ENCODE assay signal across 8 cellular contexts in genomic region chr1:201481761-201482493, GRCh38. TPM values are rescaled to one million over a fixed set of nuclear protein-coding genes. Genes with fewer than 3 reads are reported as not detected.
DNase-seq lines count a peak whose midpoint lies in the region; ATAC-seq, FAIRE-seq and TF ChIP-seq lines count a peak whose summit lies in the region.

No MANE protein-coding gene starts in this region.

- intact Hi-C loops in HepG2 (cut with micrococcal nuclease; ENCODE audit: unreplicated experiment): loop anchor here (1.0 kb wide), 2 partner anchors 31 to 34 kb away; no protein-coding TSS in a partner anchor

- peak overlapping the region; percentile 58 for H2AFZ ChIP-seq in HepG2 (ENCODE audit: low read length)

- H3K27me3 ChIP-seq in BE2C (peaks cover 12% of the 10 kb centered on the region), HepG2 (ENCODE audit: control insufficient read depth in 1 of 2, insufficient read depth in 2 of 2, low read length in 2 of 2) (peaks cover 1 to 30% of the 10 kb centered on the region in 2 experiments; a peak in 3 of 5 replicates)

- no peak overlapping the region for H3K27ac ChIP-seq in HepG2 (ENCODE audit: extremely low read length, insufficient read depth, low read length)

- CTCF ChIA-PET in HepG2 (lab: Yijun Ruan, JAX; ENCODE audit: low intra/inter-chr PET ratio, low total read pairs): interaction anchor here (1.0 to 4.7 kb wide), 5 partner anchors 25 to 47 kb away, joined by 3 to 226 read pairs (median 5); partner anchors contain the start of gene CSRP1

- no peaks in the 10 kb centered on the region; the same call in 1 of the 2 replicates for H3K4me1 ChIP-seq in BE2C
- peaks cover 29% of the 10 kb centered on the region for H3K4me1 ChIP-seq in HepG2 (ENCODE audit: insufficient read depth, low read length)

- in situ Hi-C loops in HepG2 (cut with HindIII; ENCODE audit: extremely low pct_ligation_motif_present, low pct_unique_long_range_greater_than_20kb): no loop called here

- POLR2A ChIA-PET in HepG2 (lab: Yijun Ruan, JAX): interaction anchor here (1.0 to 4.5 kb wide), 7 partner anchors 13 to 34 kb away, joined by 4 to 45 read pairs (median 7); partner anchors contain the start of genes CSRP1 and PHLDA3

- FAIRE-seq in HepG2 (lab: Jason Lieb, UNC): peak; percentile 44

- DNase-seq in BE2C (peak; percentile 90), NCI-H524 (lab: John Stamatoyannopoulos, UW) (peak; percentile 61 to 78), dermis blood vessel endothelial cell (peak; percentile 90), HepG2 (ENCODE audit: low spot score) (peak; percentile 73)
- DNase-seq in activated CD4-positive, alpha-beta T cell treated with anti-CD3 and anti-CD28 coated beads, Interleukin-2, amount 50 U/mL, for 1 hour: peak; percentile 79
- peak; percentile 72 to 76 for DNase-seq in stimulated activated CD4-positive, alpha-beta T cell treated with anti-CD3 and anti-CD28 coated beads, Interleukin-4, amount 100 ng/mL, for 4 hours

- TF ChIP-seq RAD21 in HepG2 (CRISPR knock-in tag; IDR thresholded peaks at IDR 0.05): peak; percentile 99

- peak; percentile 80 for ATAC-seq in GM19043 (IDR thresholded peaks at IDR 0.05; ENCODE audit: low read depth, unreplicated experiment)
- ATAC-seq in HG03342 (IDR thresholded peaks at IDR 0.05; ENCODE audit: unreplicated experiment): peak; percentile 71
- peak; percentile 95 for ATAC-seq in HepG2

- peak overlapping the region; percentile 87 for H3K4me2 ChIP-seq in HepG2 (ENCODE audit: low read depth, low read length)

- BruUV-seq in HepG2 (replicated peaks; lab: Mats Ljungman, UMichigan): no TSS peak

- no peaks in the 10 kb centered on the region for H4K20me1 ChIP-seq in HepG2 (ENCODE audit: insufficient read depth, low read length)

- TF ChIP-seq CTCF in BE2C (IDR thresholded peaks at IDR 0.05; ENCODE audit: low read depth, low read length): peak; percentile 78
- TF ChIP-seq CTCF in HepG2 (CRISPR knock-in tag; IDR thresholded peaks at IDR 0.05): peak; percentile 97

- H3K4me3 ChIP-seq in BE2C (ENCODE audit: low read depth, low read length) (peak overlapping the region; percentile 29), HepG2 (replicated peaks in 1 of 3; ENCODE audit: insufficient read depth in 1 of 3, low read depth in 2 of 3, low read length in 3 of 3) (peak overlapping the region in 2 of 3 experiments; percentile 27 to 57; a peak in 2 of 6 replicates)

- H3K36me3 ChIP-seq in BE2C (no peaks in the 10 kb centered on the region), HepG2 (replicated peaks in 1 of 2; ENCODE audit: control insufficient read depth in 1 of 2, insufficient read depth in 2 of 2, low read length in 2 of 2) (peaks cover 6 to 8% of the 10 kb centered on the region in 2 experiments; a peak in 3 of 5 replicates)

- H3K9me3 ChIP-seq in BE2C: no peaks in the 10 kb centered on the region
- H3K9me3 ChIP-seq in HepG2 (ENCODE audit: low read length): no peaks in the 10 kb centered on the region

- TF ChIP-seq POLR2A in HepG2 (IDR thresholded peaks at IDR 0.05; ENCODE audit: insufficient read depth in 1 of 2, low read depth in 2 of 2, low read length in 2 of 2): no peak

- TF ChIP-seq EP300 in HepG2 (IDR thresholded peaks at IDR 0.05; ENCODE audit: low read depth in 2 of 2, low read length in 2 of 2) (no peak), HepG2 (CRISPR knock-in tag; IDR thresholded peaks at IDR 0.05; ENCODE audit: borderline replicate concordance) (no peak)

- no peak overlapping the region for H3K9ac ChIP-seq in HepG2 (ENCODE audit: insufficient read depth, low read depth, low read length)

- H3K79me2 ChIP-seq in HepG2 (ENCODE audit: insufficient read depth, low read length): no peaks in the 10 kb centered on the region

- 9% methylated on average over 9 of the region's 35 CpGs for WGBS in HepG2 (ENCODE audit: low lambda C conversion rate)

RNA-seq across cellular contexts. Expression of gene PHLDA3, which starts 12.9 kb away (rescaled TPM):
- 0.97 TPM for polyA plus RNA-seq in BE2C (2012; ENCODE audit: insufficient read depth, insufficient read length, low read depth)
- 29.4 and 56.3 TPM in 2 replicates for total RNA-seq in dermis blood vessel endothelial cell
- 29.1 and 33.6 TPM in 2 replicates for total RNA-seq in HepG2 (2016; rRNA removed; fragmentation: Illumina TruSeq; extraction: Trizol)
- total RNA-seq in HepG2 (2016; cell fraction: cytosol; rRNA removed; fragmentation: Illumina TruSeq; extraction: Trizol; ENCODE audit: low read depth): 13.4 and 13.7 TPM in 2 replicates
- 29.0 and 34.8 TPM in 2 replicates for total RNA-seq in HepG2 (2016; cell fraction: insoluble cytoplasmic fraction; rRNA removed; fragmentation: Illumina TruSeq; extraction: Trizol)
- 27.3 and 32.8 TPM in 2 replicates for total RNA-seq in HepG2 (2016; cell fraction: membrane; rRNA removed; fragmentation: Illumina TruSeq; extraction: Trizol)
- total RNA-seq in HepG2 (2016; cell fraction: nucleus; rRNA removed; fragmentation: Illumina TruSeq; extraction: Trizol): 15.5 and 17.9 TPM in 2 replicates
- 16.7 and 25.1 TPM in 2 replicates for polyA plus RNA-seq in HepG2 (2011; rRNA removed)
- polyA plus RNA-seq in HepG2 (2011; cell fraction: cytosol; rRNA removed): 18.1 and 31.9 TPM in 2 replicates
- 18.6 and 19.4 TPM in 2 replicates for polyA plus RNA-seq in HepG2 (2011; cell fraction: nucleus; rRNA removed)
- polyA plus RNA-seq in HepG2 (2012): 6.9 and 12.1 TPM in 2 replicates
- 23.0 and 26.1 TPM in 2 replicates for polyA plus RNA-seq in HepG2 (2016; cell fraction: cytosol; fragmentation: Illumina TruSeq; extraction: Trizol; ENCODE audit: low read depth)
- 47.7 and 53.8 TPM in 2 replicates for polyA plus RNA-seq in HepG2 (2016; cell fraction: insoluble cytoplasmic fraction; fragmentation: Illumina TruSeq; extraction: Trizol; ENCODE audit: low read depth)
- 39.2 and 43.9 TPM in 2 replicates for polyA plus RNA-seq in HepG2 (2016; cell fraction: membrane; fragmentation: Illumina TruSeq; extraction: Trizol; ENCODE audit: low read depth)
- 43.9 and 44.6 TPM in 2 replicates for polyA plus RNA-seq in HepG2 (2016; cell fraction: nucleus; fragmentation: Illumina TruSeq; extraction: Trizol; ENCODE audit: insufficient read depth, low read depth)
- 16.2 and 21.4 TPM in 2 replicates for polyA minus RNA-seq in HepG2 (2011; rRNA and poly(A)+ RNA removed; ENCODE audit: low replicate concordance)
- polyA minus RNA-seq in HepG2 (2011; cell fraction: cytosol; rRNA and poly(A)+ RNA removed): 11.5 and 15.4 TPM in 2 replicates
- polyA minus RNA-seq in HepG2 (2011; cell fraction: nucleus; rRNA and poly(A)+ RNA removed): 13.6 and 15.2 TPM in 2 replicates

RNA-seq across cellular contexts. Expression of gene CSRP1, which starts 25.0 kb away (rescaled TPM):
- 78.3 TPM for polyA plus RNA-seq in BE2C (2012; ENCODE audit: insufficient read depth, insufficient read length, low read depth)
- 256 and 443 TPM in 2 replicates for total RNA-seq in dermis blood vessel endothelial cell
- total RNA-seq in HepG2 (2016; rRNA removed; fragmentation: Illumina TruSeq; extraction: Trizol): 68.9 and 70.8 TPM in 2 replicates
- 12.3 and 12.8 TPM in 2 replicates for total RNA-seq in HepG2 (2016; cell fraction: cytosol; rRNA removed; fragmentation: Illumina TruSeq; extraction: Trizol; ENCODE audit: low read depth)
- total RNA-seq in HepG2 (2016; cell fraction: insoluble cytoplasmic fraction; rRNA removed; fragmentation: Illumina TruSeq; extraction: Trizol): 66.1 and 69.5 TPM in 2 replicates
- total RNA-seq in HepG2 (2016; cell fraction: membrane; rRNA removed; fragmentation: Illumina TruSeq; extraction: Trizol): 28.9 and 33.8 TPM in 2 replicates
- total RNA-seq in HepG2 (2016; cell fraction: nucleus; rRNA removed; fragmentation: Illumina TruSeq; extraction: Trizol): 35.6 and 44.2 TPM in 2 replicates
- 14.5 and 17.7 TPM in 2 replicates for polyA plus RNA-seq in HepG2 (2011; rRNA removed)
- polyA plus RNA-seq in HepG2 (2011; cell fraction: cytosol; rRNA removed): 15.2 and 17.2 TPM in 2 replicates
- polyA plus RNA-seq in HepG2 (2011; cell fraction: nucleus; rRNA removed): 10.9 and 14.9 TPM in 2 replicates
- 9.9 and 18.8 TPM in 2 replicates for polyA plus RNA-seq in HepG2 (2012)
- polyA plus RNA-seq in HepG2 (2016; cell fraction: cytosol; fragmentation: Illumina TruSeq; extraction: Trizol; ENCODE audit: low read depth): 15.3 and 18.6 TPM in 2 replicates
- polyA plus RNA-seq in HepG2 (2016; cell fraction: insoluble cytoplasmic fraction; fragmentation: Illumina TruSeq; extraction: Trizol; ENCODE audit: low read depth): 83.1 and 92.4 TPM in 2 replicates
- polyA plus RNA-seq in HepG2 (2016; cell fraction: membrane; fragmentation: Illumina TruSeq; extraction: Trizol; ENCODE audit: low read depth): 29.6 and 30.8 TPM in 2 replicates
- polyA plus RNA-seq in HepG2 (2016; cell fraction: nucleus; fragmentation: Illumina TruSeq; extraction: Trizol; ENCODE audit: insufficient read depth, low read depth): 54.3 and 54.9 TPM in 2 replicates
- polyA minus RNA-seq in HepG2 (2011; rRNA and poly(A)+ RNA removed; ENCODE audit: low replicate concordance): 22.9 and 266 TPM in 2 replicates
- 8.4 and 9.1 TPM in 2 replicates for polyA minus RNA-seq in HepG2 (2011; cell fraction: cytosol; rRNA and poly(A)+ RNA removed)
- polyA minus RNA-seq in HepG2 (2011; cell fraction: nucleus; rRNA and poly(A)+ RNA removed): 9.1 and 11.7 TPM in 2 replicates

RNA-seq across cellular contexts. Expression of gene NAV1, which starts 57.0 kb away (rescaled TPM):
- 41.3 TPM for polyA plus RNA-seq in BE2C (2012; ENCODE audit: insufficient read depth, insufficient read length, low read depth)
- total RNA-seq in dermis blood vessel endothelial cell (16.5 and 27.0 TPM in 2 replicates), HepG2 (2016; rRNA removed; fragmentation: Illumina TruSeq; extraction: Trizol) (0.01 TPM in 1 of 2 replicates, not detected in the other)
- not detected in 2 replicates for total RNA-seq in HepG2 (2016; cell fraction: cytosol; rRNA removed; fragmentation: Illumina TruSeq; extraction: Trizol; ENCODE audit: low read depth)
- 0.02 TPM in 1 of 2 replicates, not detected in the other for total RNA-seq in HepG2 (2016; cell fraction: insoluble cytoplasmic fraction; rRNA removed; fragmentation: Illumina TruSeq; extraction: Trizol)
- total RNA-seq in HepG2 (2016; cell fraction: membrane; rRNA removed; fragmentation: Illumina TruSeq; extraction: Trizol): under 0.01 TPM in 1 of 2 replicates, not detected in the other
- total RNA-seq in HepG2 (2016; cell fraction: nucleus; rRNA removed; fragmentation: Illumina TruSeq; extraction: Trizol): not detected in 2 replicates
- polyA plus RNA-seq in HepG2 (2011; rRNA removed): 0.04 TPM in 1 of 2 replicates, not detected in the other
- not detected in 2 replicates for polyA plus RNA-seq in HepG2 (2011; cell fraction: cytosol; rRNA removed)
- polyA plus RNA-seq in HepG2 (2011; cell fraction: nucleus; rRNA removed): 0.03 TPM in 1 of 2 replicates, not detected in the other
- polyA plus RNA-seq in HepG2 (2012): 0.01 TPM in 2 replicates
- polyA plus RNA-seq in HepG2 (2016; cell fraction: cytosol; fragmentation: Illumina TruSeq; extraction: Trizol; ENCODE audit: low read depth): not detected in 2 replicates
- polyA plus RNA-seq in HepG2 (2016; cell fraction: insoluble cytoplasmic fraction; fragmentation: Illumina TruSeq; extraction: Trizol; ENCODE audit: low read depth): not detected in 2 replicates
- not detected in 2 replicates for polyA plus RNA-seq in HepG2 (2016; cell fraction: membrane; fragmentation: Illumina TruSeq; extraction: Trizol; ENCODE audit: low read depth)
- not detected in 2 replicates for polyA plus RNA-seq in HepG2 (2016; cell fraction: nucleus; fragmentation: Illumina TruSeq; extraction: Trizol; ENCODE audit: insufficient read depth, low read depth)
- polyA minus RNA-seq in HepG2 (2011; rRNA and poly(A)+ RNA removed; ENCODE audit: low replicate concordance): 0.04 and 0.75 TPM in 2 replicates
- polyA minus RNA-seq in HepG2 (2011; cell fraction: cytosol; rRNA and poly(A)+ RNA removed): not detected in 2 replicates
- polyA minus RNA-seq in HepG2 (2011; cell fraction: nucleus; rRNA and poly(A)+ RNA removed): not detected in 2 replicates

Comparison
In these comparisons a context has a peak if more than half of its experiments do, and no peak if none do; other contexts are left out.
1. RNA of gene NAV1, which starts 57.0 kb away (total RNA-seq): 16.5 to 27.0 TPM in dermis blood vessel endothelial cell; under 0.01 to 0.02 TPM in HepG2; every median in the first group is over 10 times any median in the second.
2. Peak in every context shown above with its lines, with median percentiles within 50 percentile points of each other: DNase-seq and ATAC-seq.